In genomic region chr9:3473402-3473801, GRCh38 we compare ENCODE assay signal across 10 cellular contexts. TPM values are rescaled to one million over a fixed set of nuclear protein-coding genes. Genes with fewer than 3 reads are reported as not detected.
DNase-seq lines count a peak whose midpoint lies in the region; ATAC-seq, FAIRE-seq and TF ChIP-seq lines count a peak whose summit lies in the region.
"Had no signal": no experiment of that assay in that cellular context is flagged by ENCODE, and none has a peak within 500 bp of the region (broad histone marks: within the 10 kb centered on the region; RNA-seq: fewer than 3 reads in every experiment).

No MANE protein-coding gene starts in this region.

- no peak overlapping the region for H2AFZ ChIP-seq in DND-41 (ENCODE audit: low read depth, low read length)

- H3K4me1 Mint-ChIP-seq in activated T-helper 17 cell treated with anti-CD3 and anti-CD28 coated beads, Interleukin-2, amount 50 U/mL, for 72 hours, result peaks cover 40% of the 10 kb centered on the region

- H3K36me3 Mint-ChIP-seq in activated T-helper 17 cell treated with anti-CD3 and anti-CD28 coated beads, Interleukin-2, amount 50 U/mL, for 72 hours (ENCODE audit: low read depth), result peaks cover 3% of the 10 kb centered on the region

- WGBS in prostate gland, result 100% methylated on average over 1 of the region's 1 CpG

- H3K4me3 Mint-ChIP-seq in activated T-helper 17 cell treated with anti-CD3 and anti-CD28 coated beads, Interleukin-2, amount 50 U/mL, for 72 hours, result no peak overlapping the region

- FAIRE-seq in urothelium cell line (lab: Jason Lieb, UNC), result no peak

- no peaks in the 10 kb centered on the region for H3K9me3 Mint-ChIP-seq in activated T-helper 17 cell treated with anti-CD3 and anti-CD28 coated beads, Interleukin-2, amount 50 U/mL, for 72 hours

- H3K4me1 ChIP-seq in DND-41 (ENCODE audit: insufficient read depth, low read length), result peaks cover 17% of the 10 kb centered on the region
- no peaks in the 10 kb centered on the region for H3K4me1 ChIP-seq in prostate gland (replicated peaks)

- H3K36me3 ChIP-seq in DND-41 (ENCODE audit: insufficient read depth, low read length) (no peaks in the 10 kb centered on the region), prostate gland (no peaks in the 10 kb centered on the region)

- no peak overlapping the region for H3K4me2 ChIP-seq in DND-41 (ENCODE audit: insufficient read depth, low read length)

- no peak overlapping the region for H3K4me3 ChIP-seq in DND-41 (ENCODE audit: low read depth in 1 of 2, low read length in 2 of 2)
- H3K4me3 ChIP-seq in prostate gland, result no peak overlapping the region
- H3K4me3 ChIP-seq: BLaER1 treated with 17β-estradiol and CSF1 and Interleukin-3, amounts not matched to agents 10 nM and 100 nM had no signal

- H3K27ac Mint-ChIP-seq in activated T-helper 17 cell treated with anti-CD3 and anti-CD28 coated beads, Interleukin-2, amount 50 U/mL, for 72 hours, result peak overlapping the region; percentile 36

- no peak overlapping the region for H3K9ac ChIP-seq in DND-41 (ENCODE audit: low read depth, low read length)
- H3K9ac ChIP-seq: BLaER1 treated with 17β-estradiol and CSF1 and Interleukin-3, amounts not matched to agents 10 nM and 100 nM had no signal

- TF ChIP-seq CTCF in DND-41 (IDR thresholded peaks at IDR 0.05; ENCODE audit: borderline replicate concordance, extremely low read depth, low read length, poor library complexity, severe bottlenecking) (peak; percentile 10), prostate gland (IDR thresholded peaks at IDR 0.05) (no peak)

- no peaks in the 10 kb centered on the region for H3K9me3 ChIP-seq in DND-41 (ENCODE audit: insufficient read depth, low read length, severe bottlenecking)
- no peaks in the 10 kb centered on the region for H3K9me3 ChIP-seq in prostate gland

- H3K27me3 ChIP-seq in DND-41 (ENCODE audit: insufficient read depth, low read length, poor library complexity) (no peaks in the 10 kb centered on the region), prostate gland (replicated peaks; ENCODE audit: insufficient read depth) (no peaks in the 10 kb centered on the region)
- H3K27me3 ChIP-seq: BLaER1 treated with 17β-estradiol and CSF1 and Interleukin-3, amounts not matched to agents 10 nM and 100 nM had no signal

- no peak for TF ChIP-seq POLR2A in prostate gland (IDR thresholded peaks at IDR 0.05)

- H3K79me2 ChIP-seq in DND-41 (ENCODE audit: insufficient read depth, low read length), result peaks cover 4% of the 10 kb centered on the region

- DNase-seq in DND-41 (no peak), urothelium cell line (ENCODE audit: low spot score) (no peak), prostate gland (ENCODE audit: low spot score) (no peak), DMS114 treated with DMSO at 0.1 percent for 48 hours (lab: John Stamatoyannopoulos, UW; ENCODE audit: unreplicated experiment) (no peak)
- no peak for DNase-seq in stimulated activated CD4-positive, alpha-beta T cell treated with anti-CD3 and anti-CD28 coated beads, Interleukin-15, amount 100 ng/mL, for 24 hours

- no peaks in the 10 kb centered on the region for H3K27me3 Mint-ChIP-seq in activated T-helper 17 cell treated with anti-CD3 and anti-CD28 coated beads, Interleukin-2, amount 50 U/mL, for 72 hours

- intact Hi-C loops in prostate gland (cut with DNase I), result no loop called here

- ATAC-seq in DND-41 (ENCODE audit: insufficient read depth, low read depth) (peak; percentile 72), GM19463 (IDR thresholded peaks at IDR 0.05; ENCODE audit: unreplicated experiment) (peak; percentile 24), HG03558 (IDR thresholded peaks at IDR 0.05; ENCODE audit: extremely low read depth, unreplicated experiment) (peak; percentile 29)
- no peak for ATAC-seq in activated T-helper 17 cell treated with anti-CD3 and anti-CD28 coated beads, Interleukin-2, amount 50 U/mL, for 72 hours (replicated peaks)
- ATAC-seq: HCT116 had no signal

- H4K20me1 ChIP-seq in DND-41 (ENCODE audit: insufficient read depth, low read length), result no peaks in the 10 kb centered on the region
- H4K20me1 ChIP-seq: BLaER1 treated with 17β-estradiol and CSF1 and Interleukin-3, amounts not matched to agents 10 nM and 100 nM had no signal

- H3K27ac ChIP-seq in DND-41 (ENCODE audit: low read length) (no peak overlapping the region), prostate gland (no peak overlapping the region)
- H3K27ac ChIP-seq: BLaER1 treated with 17β-estradiol and CSF1 and Interleukin-3, amounts not matched to agents 10 nM and 100 nM had no signal

RNA-seq across cellular contexts. Expression of gene RFX3, which starts 52.4 kb away (rescaled TPM):
- total RNA-seq in activated T-helper 17 cell treated with anti-CD3 and anti-CD28 coated beads, Interleukin-2, amount 50 U/mL, for 72 hours, result 10 to 100 TPM in 1 of 2 donors, 1 to 10 TPM in 1; 8.7 to 19.8 TPM
- total RNA-seq in prostate gland, result 10 to 100 TPM; 10.9 to 15.5 TPM
